Comparison of ENCODE assay signal across 9 cellular contexts in the genomic region with DNA sequence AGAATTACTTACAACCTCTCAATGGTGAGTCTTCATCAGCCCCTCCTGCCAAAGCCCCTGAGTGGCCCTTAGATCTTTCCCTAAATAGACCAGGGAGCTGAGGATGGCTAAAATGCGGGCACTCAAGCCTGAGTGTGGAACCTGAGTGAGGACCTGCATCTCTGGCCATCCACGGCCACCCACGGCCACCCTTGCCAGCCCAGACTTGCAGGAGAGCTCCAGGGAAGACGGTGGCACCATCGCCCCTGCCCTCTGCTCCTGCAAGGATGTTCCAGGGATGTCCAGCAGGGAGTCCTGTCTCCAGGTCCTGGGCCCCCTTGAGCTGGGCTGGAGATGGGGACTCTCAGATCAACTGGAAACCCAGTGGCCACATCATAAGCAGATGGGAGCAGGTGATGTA.
"Had no signal": no experiment of that assay in that cellular context is flagged by ENCODE, and none has a peak within 500 bp of the region (broad histone marks: within the 10 kb centered on the region; RNA-seq: fewer than 3 reads in every experiment).

No MANE protein-coding gene starts in this region.

- ATAC-seq: HCT116, HepG2 had no signal

- H3K36me3 ChIP-seq: HAP-1 had no signal

- H3K9ac ChIP-seq: GM23248 had no signal

- H3K4me1 ChIP-seq: HAP-1 had no signal

- H3K27ac ChIP-seq: GM23248, HL-60 had no signal

- H3K4me3 ChIP-seq: GM23248, HAP-1 had no signal

- DNase-seq: GM23248, GOT3, H7, HFFc6, KBM-7 had no signal
